In genomic region chr16:80825365-80825758, GRCh38 we compare ENCODE assay signal across 16 cellular contexts.
"Had no signal": no experiment of that assay in that cellular context is flagged by ENCODE, and none has a peak within 500 bp of the region (broad histone marks: within the 10 kb centered on the region; RNA-seq: fewer than 3 reads in every experiment).

No MANE protein-coding gene starts in this region.

- H3K36me3 ChIP-seq: esophagus squamous epithelium, gastrocnemius medialis, heart right ventricle, left lung, lower lobe of right lung had no signal

- H3K4me3 Mint-ChIP-seq: mesothelial cell of epicardium, naive B cell had no signal

- H3K9me3 ChIP-seq: esophagus squamous epithelium, gastrocnemius medialis, left lung, lower lobe of right lung, mucosa of descending colon had no signal

- H3K27ac Mint-ChIP-seq: mesothelial cell of epicardium, naive B cell had no signal

- DNase-seq: effector CD4-positive, alpha-beta T cell; esophagus squamous epithelium; gastrocnemius medialis; heart right ventricle; hippocampal formation; left cardiac atrium; left lung; left ventricle myocardium superior; lower lobe of right lung; naive B cell had no signal

- H3K4me3 ChIP-seq: coronary artery, dorsolateral prefrontal cortex, esophagus squamous epithelium, gastrocnemius medialis, heart right ventricle, left lung, lower lobe of right lung, mucosa of descending colon had no signal

- H3K4me1 ChIP-seq: esophagus squamous epithelium, gastrocnemius medialis, heart right ventricle, left lung, lower lobe of right lung had no signal

- H3K27ac ChIP-seq: coronary artery, dorsolateral prefrontal cortex, epithelial cell of prostate, esophagus squamous epithelium, gastrocnemius medialis, heart right ventricle, left lung, lower lobe of right lung had no signal

- H3K9me3 Mint-ChIP-seq: mesothelial cell of epicardium, naive B cell had no signal

- H3K36me3 Mint-ChIP-seq: mesothelial cell of epicardium, naive B cell had no signal

- H3K27me3 ChIP-seq: dorsolateral prefrontal cortex, gastrocnemius medialis, heart right ventricle had no signal

- H3K4me1 Mint-ChIP-seq: mesothelial cell of epicardium had no signal

- ATAC-seq: esophagus mucosa, gastrocnemius medialis, heart right ventricle, left cardiac atrium, left ventricle myocardium superior had no signal
